8 cellular contexts compared by ENCODE assay signal in the genomic region with DNA sequence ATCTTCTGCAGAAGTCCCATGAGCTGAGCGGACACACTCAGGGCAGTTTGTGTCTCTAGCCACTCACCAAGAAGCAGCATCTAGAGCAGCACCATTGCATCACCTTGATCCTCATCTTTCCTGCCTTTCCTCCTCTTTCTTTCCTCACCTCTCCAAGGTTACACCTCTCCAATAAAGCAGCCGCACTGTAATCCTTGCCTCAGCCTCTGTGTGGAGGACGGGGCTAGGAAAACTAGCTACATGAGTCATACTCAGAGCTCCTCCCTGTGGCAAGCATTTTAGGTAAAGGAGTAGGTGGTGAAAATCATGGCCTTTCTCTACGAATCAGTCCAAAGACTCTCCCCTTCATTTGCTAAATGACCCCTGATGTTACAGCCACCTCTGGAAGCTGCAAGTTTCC.
DNase-seq lines count a peak whose midpoint lies in the region; ATAC-seq and TF ChIP-seq lines count a peak whose summit lies in the region.

No MANE protein-coding gene starts in this region.

- H3K36me3 ChIP-seq in HCT116 (ENCODE audit: control insufficient read depth in 1 of 2, insufficient read depth in 2 of 2, low read length in 2 of 2) (no peaks in the 10 kb centered on the region), gastrocnemius medialis (no peaks in the 10 kb centered on the region)

- H4K20me1 ChIP-seq in HCT116 (ENCODE audit: insufficient read depth) = no peaks in the 10 kb centered on the region

- peaks cover 17% of the 10 kb centered on the region for H3K27me3 ChIP-seq in HCT116 (ENCODE audit: insufficient read depth, low read length)
- no peaks in the 10 kb centered on the region for H3K27me3 ChIP-seq in gastrocnemius medialis

- RAD21 ChIA-PET in HCT116 (lab: Charles Lee; ENCODE audit: low non-redundant PET in 1 of 2, low total read pairs in 2 of 2, uncharacterized antibody in 2 of 2, unreplicated experiment in 2 of 2) = no interaction called here

- peak overlapping the region; percentile 7 for H2AFZ ChIP-seq in HCT116 (ENCODE audit: low read depth, low read length, poor library complexity, severe bottlenecking)

- TF ChIP-seq POLR2A in HCT116 (IDR thresholded peaks at IDR 0.05; ENCODE audit: borderline replicate concordance, extremely low read depth, insufficient read depth, insufficient read length) = no peak
- no peak for TF ChIP-seq POLR2A in gastrocnemius medialis (IDR thresholded peaks at IDR 0.05)

- DNase-seq in AG20443 (ENCODE audit: low spot score) = peak; percentile 18
- peak; percentile 35 for DNase-seq in HCT116 (ENCODE audit: low read depth, low spot score)
- DNase-seq in iris pigment epithelial cell (ENCODE audit: low read depth) = peak; percentile 65
- no peak for DNase-seq in activated T-cell treated with anti-CD3 and anti-CD28 coated beads for 4 hours
- no peak for DNase-seq in gastrocnemius medialis
- DNase-seq in activated CD4-positive, CD25-positive, alpha-beta regulatory T cell (lab: John Stamatoyannopoulos, UW) = no peak

- H3K9me3 ChIP-seq in HCT116 (ENCODE audit: control insufficient read depth in 1 of 2, insufficient read depth in 1 of 2, low read depth in 1 of 2, low read length in 2 of 2) (no peaks in the 10 kb centered on the region), gastrocnemius medialis (no peaks in the 10 kb centered on the region)

- H3K27ac ChIP-seq in HCT116 (ENCODE audit: low read depth, low read length) (no peak overlapping the region), gastrocnemius medialis (no peak overlapping the region)

- peak overlapping the region; percentile 32; the same call in 1 of the 2 replicates for H3K4me2 ChIP-seq in HCT116 (ENCODE audit: low read length)

- POLR2A ChIA-PET in HCT116 (lab: Charles Lee) = interaction anchor here (1.0 kb wide), 2 partner anchors 15 to 22 kb away, joined by 3 to 4 read pairs; no protein-coding TSS in a partner anchor

- H3K79me2 ChIP-seq in HCT116 (ENCODE audit: insufficient read depth, low read length) = no peaks in the 10 kb centered on the region

- H3K9ac ChIP-seq in HCT116 (ENCODE audit: low read length) = no peak overlapping the region

- H3K4me1 ChIP-seq in HCT116 (ENCODE audit: control insufficient read depth in 1 of 2, insufficient read depth in 2 of 2, low read length in 2 of 2) = peaks cover 3 to 8% of the 10 kb centered on the region in 2 experiments; a peak in 2 of 4 replicates
- peaks cover 0 to 4% of the 10 kb centered on the region in 2 donors for H3K4me1 ChIP-seq in gastrocnemius medialis

- ATAC-seq in HCT116 (peak; percentile 99), SK-N-SH treated with all-trans-retinoic acid at 6 μM for 48 hours (peak; percentile 86), GM21447 (IDR thresholded peaks at IDR 0.05; ENCODE audit: unreplicated experiment) (no peak), gastrocnemius medialis (no peak)

- no TSS peak for BruUV-seq in HCT116 (replicated peaks; lab: Mats Ljungman, UMichigan)

- H3K9me2 ChIP-seq in HCT116 (ENCODE audit: insufficient read depth) = no peaks in the 10 kb centered on the region

- intact Hi-C loops in HCT116 (cut with micrococcal nuclease) = loop anchor here (5.0 kb wide), 1 partner anchor 165 kb away; no protein-coding TSS in a partner anchor
- intact Hi-C loops in gastrocnemius medialis (cut with DNase I; ENCODE audit: low total_unique reads) = no loop called here

- CTCF ChIA-PET in HCT116 (lab: Charles Lee) = interaction anchor here (0.8 to 1.0 kb wide), 2 partner anchors 9 to 673 kb away, joined by 3 read pairs; no protein-coding TSS in a partner anchor

- in situ Hi-C loops in gastrocnemius medialis (cut with MboI; ENCODE audit: low sequenced_read_pairs in 4 of 4) = no loop called here

- peak; percentile 72 for TF ChIP-seq RAD21 in HCT116 (IDR thresholded peaks at IDR 0.05; ENCODE audit: low read depth)

- peak; percentile 15 to 62 (median 34); a peak in 3 of 6 replicates for TF ChIP-seq CTCF in HCT116 (IDR thresholded peaks at IDR 0.05 in 2 of 3, conservative IDR thresholded peaks at IDR 0.05 in 1 of 3; ENCODE audit: borderline replicate concordance in 1 of 3, insufficient read depth in 1 of 3, low read depth in 2 of 3, low read length in 2 of 3)
- TF ChIP-seq CTCF in gastrocnemius medialis (IDR thresholded peaks at IDR 0.05 in 4 of 5, conservative IDR thresholded peaks at IDR 0.05 in 1 of 5) = no peak

- H3K4me3 ChIP-seq in HCT116 (replicated peaks in 1 of 2; ENCODE audit: low read depth in 1 of 2, low read length in 2 of 2) (no peak overlapping the region), gastrocnemius medialis (no peak overlapping the region)

TF ChIP-seq in HCT116, 20 proteins besides CTCF, POLR2A, EP300 and RAD21:
- TF ChIP-seq FOSL1 (IDR thresholded peaks at IDR 0.05; ENCODE audit: low read depth) (peak; percentile 18; the same call in 1 of the 2 replicates), EGR1 (IDR thresholded peaks at IDR 0.05; ENCODE audit: low read depth) (no peak)

TF ChIP-seq in SK-N-SH treated with all-trans-retinoic acid at 6 μM for 48 hours, 23 proteins besides CTCF, POLR2A, EP300 and RAD21:
- TF ChIP-seq CSDC2 (CRISPR knock-in tag; IDR thresholded peaks at IDR 0.05) (no peak), ARNTL (CRISPR knock-in tag; IDR thresholded peaks at IDR 0.05; ENCODE audit: borderline replicate concordance, low read depth) (no peak)

Comparison
In these comparisons a context has a peak if more than half of its experiments do, and no peak if none do; other contexts are left out.
1. DNase-seq: peak in AG20443 (single experiment), HCT116 (single experiment) and iris pigment epithelial cell (single experiment); none in activated T-cell treated with anti-CD3 and anti-CD28 coated beads for 4 hours (single experiment), gastrocnemius medialis (0 of 2) and activated CD4-positive, CD25-positive, alpha-beta regulatory T cell (0 of 4).
2. ATAC-seq: peak in HCT116 (single experiment) and SK-N-SH treated with all-trans-retinoic acid at 6 μM for 48 hours (single experiment); none in GM21447 (single experiment) and gastrocnemius medialis (0 of 2).
3. CTCF ChIP-seq: peak in HCT116 (3 of 3); none in gastrocnemius medialis (0 of 5).